9 cellular contexts compared by ENCODE assay signal in genomic region chr3:196604548-196604947, GRCh38. TPM values are rescaled to one million over a fixed set of nuclear protein-coding genes. Genes with fewer than 3 reads are reported as not detected.
DNase-seq lines count a peak whose midpoint lies in the region; ATAC-seq lines count a peak whose summit lies in the region.
"Had no signal": no experiment of that assay in that cellular context is flagged by ENCODE, and none has a peak within 500 bp of the region (broad histone marks: within the 10 kb centered on the region; RNA-seq: fewer than 3 reads in every experiment).

No MANE protein-coding gene starts in this region.

- no peak overlapping the region for H3K27ac Mint-ChIP-seq in activated naive CD4-positive, alpha-beta T cell treated with anti-CD3 and anti-CD28 coated beads, Interleukin-2, amount 50 U/mL, for 72 hours

- peak; percentile 22 for DNase-seq in HT-29 (ENCODE audit: low spot score)
- peak; percentile 35 for DNase-seq in T-helper 9 cell
- peak in 1 of 2 donors; percentile 24 for DNase-seq in activated naive CD4-positive, alpha-beta T cell treated with anti-CD3 and anti-CD28 coated beads, Interleukin-2, amount 50 U/mL, for 72 hours (ENCODE audit: low spot score in 2 of 2)
- DNase-seq in stimulated activated CD4-positive, alpha-beta T cell treated with anti-CD3 and anti-CD28 coated beads, Interleukin-4, amount 100 ng/mL, for 4 hours: peak; percentile 29 to 70
- DNase-seq in mesenteric fat pad (ENCODE audit: low spot score): no peak
- DNase-seq in glomerular visceral epithelial cell (ENCODE audit: extremely low spot score): no peak
- DNase-seq: GM23248 had no signal

- H3K9me3 Mint-ChIP-seq in activated naive CD4-positive, alpha-beta T cell treated with anti-CD3 and anti-CD28 coated beads, Interleukin-2, amount 50 U/mL, for 72 hours: no peaks in the 10 kb centered on the region

- ATAC-seq in activated naive CD4-positive, alpha-beta T cell treated with anti-CD3 and anti-CD28 coated beads, Interleukin-2, amount 50 U/mL, for 72 hours: peak; percentile 43 to 63
- ATAC-seq in GM18907 (IDR thresholded peaks at IDR 0.05; ENCODE audit: unreplicated experiment): no peak
- ATAC-seq in HG03354 (IDR thresholded peaks at IDR 0.05; ENCODE audit: poor library complexity, severe bottlenecking, unreplicated experiment): no peak

- H3K36me3 Mint-ChIP-seq in activated naive CD4-positive, alpha-beta T cell treated with anti-CD3 and anti-CD28 coated beads, Interleukin-2, amount 50 U/mL, for 72 hours: no peaks in the 10 kb centered on the region

RNA-seq across cellular contexts. Expression of gene NRROS, which starts 34.9 kb away (rescaled TPM):
- not detected in 2 replicates for total RNA-seq in HT-29 (2014; rRNA removed; shearing (Covaris generic))
- 10 to 100 TPM; 17.2 to 27.7 TPM for total RNA-seq in activated naive CD4-positive, alpha-beta T cell treated with anti-CD3 and anti-CD28 coated beads, Interleukin-2, amount 50 U/mL, for 72 hours
- 20.7 TPM for total RNA-seq in mesenteric fat pad

RNA-seq across cellular contexts. Expression of gene FBXO45, which starts 36.1 kb away (rescaled TPM):
- total RNA-seq in HT-29 (2014; rRNA removed; shearing (Covaris generic)): 10.6 and 12.7 TPM in 2 replicates
- 10 to 100 TPM; 14.9 to 15.4 TPM for total RNA-seq in activated naive CD4-positive, alpha-beta T cell treated with anti-CD3 and anti-CD28 coated beads, Interleukin-2, amount 50 U/mL, for 72 hours
- total RNA-seq in mesenteric fat pad: 7.7 TPM

RNA-seq across cellular contexts. Expression of gene WDR53, which starts 36.2 kb away (rescaled TPM):
- 4.2 and 5.3 TPM in 2 replicates for total RNA-seq in HT-29 (2014; rRNA removed; shearing (Covaris generic))
- 10 to 100 TPM; 16.2 to 23.2 TPM for total RNA-seq in activated naive CD4-positive, alpha-beta T cell treated with anti-CD3 and anti-CD28 coated beads, Interleukin-2, amount 50 U/mL, for 72 hours
- total RNA-seq in mesenteric fat pad: 7.3 TPM

Comparison
In these comparisons a context has a peak if more than half of its experiments do, and no peak if none do; other contexts are left out.
1. DNase-seq: peak in HT-29 (single experiment), T-helper 9 cell (single experiment) and stimulated activated CD4-positive, alpha-beta T cell treated with anti-CD3 and anti-CD28 coated beads, Interleukin-4, amount 100 ng/mL, for 4 hours (2 of 2); none in mesenteric fat pad (single experiment) and glomerular visceral epithelial cell (single experiment).
2. ATAC-seq: peak in activated naive CD4-positive, alpha-beta T cell treated with anti-CD3 and anti-CD28 coated beads, Interleukin-2, amount 50 U/mL, for 72 hours (2 of 2); none in GM18907 (single experiment) and HG03354 (single experiment).
3. RNA of gene NRROS, which starts 34.9 kb away (total RNA-seq): 17.2 to 27.7 TPM in activated naive CD4-positive, alpha-beta T cell treated with anti-CD3 and anti-CD28 coated beads, Interleukin-2, amount 50 U/mL, for 72 hours and 20.7 TPM in mesenteric fat pad (single experiment); not detected in HT-29; every median in the first group is over 10 times any median in the second.